In genomic region chr10:79435271-79436065, GRCh38 we compare ENCODE assay signal across 12 cellular contexts. TPM values are rescaled to one million over a fixed set of nuclear protein-coding genes. Genes with fewer than 3 reads are reported as not detected.
DNase-seq lines count a peak whose midpoint lies in the region; ATAC-seq and TF ChIP-seq lines count a peak whose summit lies in the region.
"Had no signal": no experiment of that assay in that cellular context is flagged by ENCODE, and none has a peak within 500 bp of the region (broad histone marks: within the 10 kb centered on the region; RNA-seq: fewer than 3 reads in every experiment).

No MANE protein-coding gene starts in this region.

- H3K36me3 ChIP-seq in ascending aorta (peaks cover 0 to 6% of the 10 kb centered on the region in 2 donors), rectal smooth muscle tissue (ENCODE audit: control insufficient read depth, insufficient read depth, low read length) (peaks cover 2% of the 10 kb centered on the region)

- intact Hi-C loops in ascending aorta (cut with DNase I) (no loop called here), left ventricle myocardium superior (cut with micrococcal nuclease) (no loop called here)

- DNase-seq in ELF-1 (ENCODE audit: low read depth, low spot score) (peak; percentile 60), ascending aorta (ENCODE audit: low spot score in 2 of 2) (no peak), left ventricle myocardium superior (peak; percentile 68), NCI-H524 treated with DMSO at 0.1 percent for 48 hours (lab: John Stamatoyannopoulos, UW) (no peak), NOMO-1 treated with DMSO at 0.1 percent for 48 hours (lab: John Stamatoyannopoulos, UW; ENCODE audit: unreplicated experiment) (no peak)
- DNase-seq in activated T-cell treated with anti-CD3 and anti-CD28 coated beads, Interleukin-2, amount 50 U/mL, for 4 hours = no peak
- DNase-seq: activated CD4-positive, alpha-beta T cell treated with anti-CD3 and anti-CD28 coated beads for 1 hour; C1 segment of cervical spinal cord; cortex of kidney; Kasumi-1 had no signal

- H3K27ac ChIP-seq in ascending aorta (peak overlapping the region; percentile 83 to 93), rectal smooth muscle tissue (ENCODE audit: low read depth, low read length) (peak overlapping the region; percentile 88)

- H3K36me3 Mint-ChIP-seq in activated T-cell treated with anti-CD3 and anti-CD28 coated beads, Interleukin-2, amount 50 U/mL, for 4 hours (ENCODE audit: insufficient read depth) = no peaks in the 10 kb centered on the region

- peaks cover 3% of the 10 kb centered on the region for H3K27me3 Mint-ChIP-seq in activated T-cell treated with anti-CD3 and anti-CD28 coated beads, Interleukin-2, amount 50 U/mL, for 4 hours (ENCODE audit: low read depth)

- no peak overlapping the region for H3K9ac ChIP-seq in rectal smooth muscle tissue (ENCODE audit: low read length)

- H3K27me3 ChIP-seq in ascending aorta (no peaks in the 10 kb centered on the region), rectal smooth muscle tissue (ENCODE audit: control insufficient read depth, insufficient read depth, low read length) (no peaks in the 10 kb centered on the region)

- H3K9me3 ChIP-seq in ascending aorta = no peaks in the 10 kb centered on the region

- H3K4me3 ChIP-seq in ascending aorta (peak overlapping the region; percentile 37 to 44), rectal smooth muscle tissue (ENCODE audit: low read length) (no peak overlapping the region)

- peaks cover 5% of the 10 kb centered on the region for H3K4me1 Mint-ChIP-seq in activated T-cell treated with anti-CD3 and anti-CD28 coated beads, Interleukin-2, amount 50 U/mL, for 4 hours (ENCODE audit: low read depth)

- peak; percentile 73 for ATAC-seq in left ventricle myocardium superior
- ATAC-seq in GM19455 (IDR thresholded peaks at IDR 0.05; ENCODE audit: unreplicated experiment) = no peak
- no peak for ATAC-seq in activated T-cell treated with anti-CD3 and anti-CD28 coated beads, Interleukin-2, amount 50 U/mL, for 4 hours

- TF ChIP-seq CTCF in ascending aorta (IDR thresholded peaks at IDR 0.05) = no peak

- no peaks in the 10 kb centered on the region for H3K9me3 Mint-ChIP-seq in activated T-cell treated with anti-CD3 and anti-CD28 coated beads, Interleukin-2, amount 50 U/mL, for 4 hours

- H3K4me3 Mint-ChIP-seq in activated T-cell treated with anti-CD3 and anti-CD28 coated beads, Interleukin-2, amount 50 U/mL, for 4 hours = no peak overlapping the region

- H3K4me1 ChIP-seq in ascending aorta (peaks cover 19 to 65% of the 10 kb centered on the region in 2 donors), rectal smooth muscle tissue (ENCODE audit: control insufficient read depth, insufficient read depth, low read length) (peaks cover 87% of the 10 kb centered on the region)

RNA-seq across cellular contexts. Expression of gene ZCCHC24, which starts 10.0 kb away (rescaled TPM):
- total RNA-seq in ascending aorta (180 TPM), left ventricle myocardium superior (49.0 TPM)
- total RNA-seq in activated T-cell treated with anti-CD3 and anti-CD28 coated beads, Interleukin-2, amount 50 U/mL, for 4 hours = under 1 TPM; 0.26 to 0.92 (median 0.63) TPM

Comparison
In these comparisons a context has a peak if more than half of its experiments do, and no peak if none do; other contexts are left out.
1. DNase-seq: peak in ELF-1 (single experiment) and left ventricle myocardium superior (single experiment); none in ascending aorta (0 of 2), NCI-H524 treated with DMSO at 0.1 percent for 48 hours (single experiment), NOMO-1 treated with DMSO at 0.1 percent for 48 hours (single experiment) and activated T-cell treated with anti-CD3 and anti-CD28 coated beads, Interleukin-2, amount 50 U/mL, for 4 hours (single experiment).
2. RNA of gene ZCCHC24, which starts 10.0 kb away (total RNA-seq): 180 TPM in ascending aorta (single experiment) and 49.0 TPM in left ventricle myocardium superior (single experiment); 0.26 to 0.92 TPM in activated T-cell treated with anti-CD3 and anti-CD28 coated beads, Interleukin-2, amount 50 U/mL, for 4 hours; every median in the first group is over 10 times any median in the second.